20 cellular contexts compared by ENCODE assay signal in the genomic region with DNA sequence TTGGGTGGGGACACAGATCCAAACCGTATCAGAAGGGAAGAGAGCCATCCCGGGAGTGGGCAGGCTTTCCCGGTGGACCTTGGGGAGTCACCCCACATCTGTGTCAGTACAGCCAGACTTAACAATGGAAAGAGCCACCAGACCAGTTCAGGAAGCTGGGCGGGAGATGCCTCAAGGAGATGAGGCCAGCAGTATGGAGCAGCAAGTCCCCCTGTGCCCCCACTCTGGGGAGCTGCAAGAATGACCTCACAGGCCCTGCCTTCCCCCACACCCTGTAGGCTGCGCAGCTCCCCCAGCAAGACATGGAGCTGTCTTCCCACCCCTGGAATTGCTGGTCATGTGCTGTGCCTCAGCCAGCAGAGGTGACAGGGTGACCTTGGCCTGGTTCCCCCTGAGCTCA.
"Had no signal": no experiment of that assay in that cellular context is flagged by ENCODE, and none has a peak within 500 bp of the region (broad histone marks: within the 10 kb centered on the region; RNA-seq: fewer than 3 reads in every experiment).

No MANE protein-coding gene starts in this region.

- DNase-seq: cortex of kidney; effector memory CD4-positive, alpha-beta T cell; heart right ventricle; left ventricle myocardium superior; mesendoderm; naive thymus-derived CD4-positive, alpha-beta T cell; occipital lobe; stimulated activated CD4-positive, alpha-beta T cell treated with anti-CD3 and anti-CD28 coated beads, Interleukin-15, amount 100 ng/mL, for 24 hours; stimulated activated CD4-positive, alpha-beta T cell treated with anti-CD3 and anti-CD28 coated beads, Interleukin-1b, Interleukin-23, amount 100 ng/mL, for 48 hours; stimulated activated CD4-positive, alpha-beta T cell treated with anti-CD3 and anti-CD28 coated beads, Interleukin-4, amount 100 ng/mL, for 24 hours; upper lobe of right lung had no signal

- H3K9me3 ChIP-seq: heart right ventricle, tibial artery, upper lobe of right lung, vagina had no signal

- H3K27ac Mint-ChIP-seq: stimulated activated memory B cell treated with anti-CD40 and anti-IgM and Interleukin-4, amounts not matched to agents 10 μg/mL and 1 μg/mL and 100 μg/mL, for 72 hours; stimulated activated naive CD8-positive, alpha-beta T cell treated with anti-CD3 and anti-CD28 coated beads, Interleukin-15, Interleukin-2, amounts not matched to agents 100 ng/mL and 50 ng/mL, for 24 hours had no signal

- H3K27me3 ChIP-seq: neural progenitor cell, vagina had no signal

- H3K36me3 ChIP-seq: heart right ventricle, neural progenitor cell, tibial artery, upper lobe of right lung, vagina had no signal

- H3K9me3 Mint-ChIP-seq: central memory CD8-positive, alpha-beta T cell; naive thymus-derived CD4-positive, alpha-beta T cell; neural progenitor cell; stimulated activated memory B cell treated with anti-CD40 and anti-IgM and Interleukin-4, amounts not matched to agents 10 μg/mL and 1 μg/mL and 100 μg/mL, for 72 hours; stimulated activated naive CD8-positive, alpha-beta T cell treated with anti-CD3 and anti-CD28 coated beads, Interleukin-15, Interleukin-2, amounts not matched to agents 100 ng/mL and 50 ng/mL, for 24 hours had no signal

- H3K4me3 ChIP-seq: heart right ventricle, neural progenitor cell, smooth muscle cell, tibial artery, upper lobe of right lung, vagina had no signal

- H3K27ac ChIP-seq: heart right ventricle, neural progenitor cell, tibial artery, upper lobe of right lung, vagina had no signal

- H3K4me3 Mint-ChIP-seq: central memory CD8-positive, alpha-beta T cell; naive thymus-derived CD4-positive, alpha-beta T cell; neural progenitor cell; stimulated activated memory B cell treated with anti-CD40 and anti-IgM and Interleukin-4, amounts not matched to agents 10 μg/mL and 1 μg/mL and 100 μg/mL, for 72 hours; stimulated activated naive CD8-positive, alpha-beta T cell treated with anti-CD3 and anti-CD28 coated beads, Interleukin-15, Interleukin-2, amounts not matched to agents 100 ng/mL and 50 ng/mL, for 24 hours had no signal

- ATAC-seq: esophagus mucosa; left colon; left ventricle myocardium superior; naive thymus-derived CD4-positive, alpha-beta T cell; stimulated activated memory B cell treated with anti-CD40 and anti-IgM and Interleukin-4, amounts not matched to agents 10 μg/mL and 1 μg/mL and 100 μg/mL, for 72 hours had no signal

- H3K36me3 Mint-ChIP-seq: naive thymus-derived CD4-positive, alpha-beta T cell; neural progenitor cell; stimulated activated memory B cell treated with anti-CD40 and anti-IgM and Interleukin-4, amounts not matched to agents 10 μg/mL and 1 μg/mL and 100 μg/mL, for 72 hours had no signal

- H3K4me1 ChIP-seq: heart right ventricle, tibial artery, upper lobe of right lung, vagina had no signal

- H3K4me1 Mint-ChIP-seq: central memory CD8-positive, alpha-beta T cell; stimulated activated memory B cell treated with anti-CD40 and anti-IgM and Interleukin-4, amounts not matched to agents 10 μg/mL and 1 μg/mL and 100 μg/mL, for 72 hours had no signal
